In genomic region chr5:154190652-154191304, GRCh38 we compare ENCODE assay signal across 8 cellular contexts. TPM values are rescaled to one million over a fixed set of nuclear protein-coding genes. Genes with fewer than 3 reads are reported as not detected.
A peak's percentile ranks its signal among the peaks of the same experiment; 100 is the strongest.
DNase-seq lines count a peak whose midpoint lies in the region; ATAC-seq and TF ChIP-seq lines count a peak whose summit lies in the region.

GALNT10 (plus strand) TSS chr5:154190733; CDS start chr5:154190867, 134 bp downstream.

- ATAC-seq in GM18511 (IDR thresholded peaks at IDR 0.05; ENCODE audit: unreplicated experiment) (peak; percentile 74), HG02885 (IDR thresholded peaks at IDR 0.05; ENCODE audit: poor library complexity, unreplicated experiment) (peak; percentile 74)
- peak; percentile 81 for ATAC-seq in naive thymus-derived CD4-positive, alpha-beta T cell

- H3K4me1 Mint-ChIP-seq in naive thymus-derived CD4-positive, alpha-beta T cell = peaks cover 33 to 56% (median 42%) of the 10 kb centered on the region in 7 donors

- H3K9me3 ChIP-seq in BLaER1 = no peaks in the 10 kb centered on the region
- H3K9me3 ChIP-seq in naive thymus-derived CD4-positive, alpha-beta T cell (ENCODE audit: control insufficient read depth in 2 of 3, low read length in 3 of 3) = no peaks in the 10 kb centered on the region
- H3K9me3 ChIP-seq in thyroid gland = no peaks in the 10 kb centered on the region

- H3K27ac Mint-ChIP-seq in naive thymus-derived CD4-positive, alpha-beta T cell = peak within 1 kb of the TSS; percentile 75 to 97 (median 92)

- DNase-seq in NCI-H69 (lab: John Stamatoyannopoulos, UW) = peak; percentile 86
- DNase-seq in activated T-helper 1 cell treated with Interleukin-2 at 50 U/mL for 16 hours (ENCODE audit: low read depth) = peak; percentile 57
- peak; percentile 58 for DNase-seq in fibroblast of the aortic adventitia (ENCODE audit: low read depth)
- DNase-seq in naive thymus-derived CD4-positive, alpha-beta T cell = peak in 7 of 9 donors; percentile 47 to 80 (median 73)
- peak; percentile 65 for DNase-seq in thyroid gland

- intact Hi-C loops in naive thymus-derived CD4-positive, alpha-beta T cell (cut with micrococcal nuclease) = loop anchor here (1.0 to 10.0 kb wide), 13 partner anchors 8 to 754 kb away; partner anchors contain the start of genes CNOT8 (in 2 of the 2), FAM114A2 (in 2 of the 2), LARP1 (in 2 of the 2) and MFAP3 (in 2 of the 2)
- intact Hi-C loops in thyroid gland (cut with DNase I) = no loop called here

- H3K9me3 Mint-ChIP-seq in naive thymus-derived CD4-positive, alpha-beta T cell = no peaks in the 10 kb centered on the region

- CTCF ChIA-PET in naive thymus-derived CD4-positive, alpha-beta T cell (lab: Charles Lee) = interaction anchor here (1.0 to 3.4 kb wide), 4 partner anchors 11 to 46 kb away, joined by 3 to 14 read pairs (median 4); no protein-coding TSS in a partner anchor

- peak in 1 of 2 donors; percentile 85 for TF ChIP-seq POLR2A in thyroid gland (IDR thresholded peaks at IDR 0.05)

- peak within 1 kb of the TSS; percentile 86 for H3K4me3 ChIP-seq in BLaER1
- H3K4me3 ChIP-seq in fibroblast of the aortic adventitia (ENCODE audit: low read depth, low read length) = peak within 1 kb of the TSS; percentile 90
- H3K4me3 ChIP-seq in naive thymus-derived CD4-positive, alpha-beta T cell (ENCODE audit: low read length) = peak within 1 kb of the TSS; percentile 94
- H3K4me3 ChIP-seq in thyroid gland (replicated peaks in 1 of 3) = peak within 1 kb of the TSS; percentile 36 to 76 (median 67)

- H3K27me3 ChIP-seq in BLaER1 (peaks cover 12% of the 10 kb centered on the region), thyroid gland (no peaks in the 10 kb centered on the region)
- H3K27me3 ChIP-seq in naive thymus-derived CD4-positive, alpha-beta T cell (ENCODE audit: control insufficient read depth in 2 of 2, insufficient read depth in 2 of 2, low read length in 2 of 2) = no peaks in the 10 kb centered on the region

- H3K9ac ChIP-seq in BLaER1 = peak within 1 kb of the TSS; percentile 92

- H3K36me3 Mint-ChIP-seq in naive thymus-derived CD4-positive, alpha-beta T cell = peaks cover 0 to 28% (median 0%) of the 10 kb centered on the region in 5 donors

- no peaks in the 10 kb centered on the region for H3K36me3 ChIP-seq in BLaER1
- peaks cover 0 to 5% (median 0%) of the 10 kb centered on the region in 3 experiments for H3K36me3 ChIP-seq in naive thymus-derived CD4-positive, alpha-beta T cell (ENCODE audit: control insufficient read depth in 2 of 3, insufficient read depth in 3 of 3, low read length in 3 of 3)
- H3K36me3 ChIP-seq in thyroid gland = no peaks in the 10 kb centered on the region

- H3K4me3 Mint-ChIP-seq in naive thymus-derived CD4-positive, alpha-beta T cell = peak within 1 kb of the TSS; percentile 82 to 96 (median 94)

- H3K4me1 ChIP-seq in BLaER1 (peaks cover 22% of the 10 kb centered on the region), thyroid gland (peaks cover 33 to 41% of the 10 kb centered on the region in 2 donors)
- H3K4me1 ChIP-seq in naive thymus-derived CD4-positive, alpha-beta T cell (ENCODE audit: control insufficient read depth in 2 of 2, insufficient read depth in 2 of 2, low read length in 2 of 2) = peaks cover 16 to 22% of the 10 kb centered on the region in 2 donors

- peaks cover 0 to 12% (median 0%) of the 10 kb centered on the region in 5 donors for H3K27me3 Mint-ChIP-seq in naive thymus-derived CD4-positive, alpha-beta T cell

- H3K27ac ChIP-seq in BLaER1 = peak within 1 kb of the TSS; percentile 97
- peak within 1 kb of the TSS; percentile 80 for H3K27ac ChIP-seq in naive thymus-derived CD4-positive, alpha-beta T cell (ENCODE audit: low read depth, low read length)
- peak within 1 kb of the TSS; percentile 21 to 83 (median 78) for H3K27ac ChIP-seq in thyroid gland

- H3K4me2 ChIP-seq in BLaER1 = peak within 1 kb of the TSS; percentile 79

- 2 to 3% methylated on average over 15 to 23 of the region's 72 CpGs for WGBS in thyroid gland, 2 donors

- peaks cover 9% of the 10 kb centered on the region; the same call in 1 of the 2 replicates for H4K20me1 ChIP-seq in BLaER1

- POLR2A ChIA-PET in naive thymus-derived CD4-positive, alpha-beta T cell (lab: Charles Lee) = interaction anchor here (1.0 to 4.2 kb wide), 8 partner anchors 8 to 256 kb away, joined by 3 to 26 read pairs (median 8); partner anchors contain the start of genes FAM114A2 and MFAP3

- no peak for TF ChIP-seq CTCF in fibroblast of the aortic adventitia (IDR thresholded peaks at IDR 0.05; ENCODE audit: insufficient read depth, low read length)
- no peak for TF ChIP-seq CTCF in thyroid gland (IDR thresholded peaks at IDR 0.05)

RNA-seq across cellular contexts. Expression of gene GALNT10, which starts in this region (rescaled TPM):
- total RNA-seq in fibroblast of the aortic adventitia (ENCODE audit: low replicate concordance) = 12.0 and 46.5 TPM in 2 replicates
- total RNA-seq in naive thymus-derived CD4-positive, alpha-beta T cell = 10 to 100 TPM; 16.1 to 56.4 (median 27.1) TPM
- polyA plus RNA-seq in naive thymus-derived CD4-positive, alpha-beta T cell = 1 to 10 TPM; 6.2 to 8.7 TPM
- total RNA-seq in thyroid gland = 10 to 100 TPM; 33.3 to 69.6 (median 58.1) TPM

Comparison
In these comparisons a context has a peak if more than half of its experiments do, and no peak if none do; other contexts are left out.
1. Peak in every context shown above with its lines: DNase-seq, ATAC-seq, H3K4me3 ChIP-seq and H3K27ac ChIP-seq.